Comparison of ENCODE assay signal across 2 cellular contexts in the genomic region with DNA sequence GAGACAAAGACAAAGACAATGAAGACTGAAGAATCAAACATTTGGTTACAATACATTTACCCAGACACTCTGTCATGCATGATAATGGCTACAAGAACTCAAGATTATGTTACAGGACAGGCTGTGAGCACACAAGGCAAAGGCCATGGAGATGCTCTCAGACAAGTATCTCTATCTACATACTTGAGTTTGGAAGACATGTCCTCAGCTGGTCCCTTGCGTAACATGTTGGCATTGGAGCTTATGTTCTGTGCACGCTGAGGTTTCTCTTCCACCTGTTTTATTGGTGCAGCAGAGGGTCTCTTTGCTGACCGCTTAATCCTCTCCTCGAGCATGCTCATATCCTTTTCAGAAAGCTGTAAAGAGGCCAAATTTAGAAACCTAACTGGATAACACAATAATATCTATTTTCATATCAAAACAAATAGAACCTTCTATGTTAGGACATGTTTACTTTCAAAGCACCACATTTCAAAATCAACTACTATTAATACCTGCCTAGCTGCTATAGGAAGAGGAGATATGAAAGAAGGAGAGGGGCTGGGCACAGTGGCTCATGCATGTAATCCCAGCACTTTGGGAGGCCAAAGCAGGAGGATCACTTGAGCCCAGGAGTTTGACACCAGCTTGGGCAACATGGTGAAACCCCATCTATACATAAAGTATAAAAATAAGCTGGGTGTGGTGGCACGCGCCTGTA.
TF ChIP-seq lines count a peak whose summit lies in the region.

No MANE protein-coding gene starts in this region.

TF ChIP-seq in IMR-90, 13 proteins besides CTCF, POLR2A, EP300 and RAD21:
- peak; percentile 56 for TF ChIP-seq CEBPB (IDR thresholded peaks at IDR 0.05; ENCODE audit: low read depth, low read length)
- no peak for TF ChIP-seq FOS (IDR thresholded peaks at IDR 0.05; ENCODE audit: low read depth, low read length)

TF ChIP-seq in SK-N-SH, 30 proteins besides CTCF, POLR2A, EP300 and RAD21:
- TF ChIP-seq FOSL2 (IDR thresholded peaks at IDR 0.05; ENCODE audit: borderline replicate concordance, low read depth), result no peak
- no peak for TF ChIP-seq GABPA (IDR thresholded peaks at IDR 0.05; ENCODE audit: low read depth)
- TF ChIP-seq NFIC (IDR thresholded peaks at IDR 0.05; ENCODE audit: borderline replicate concordance), result no peak
- TF ChIP-seq SIN3A (IDR thresholded peaks at IDR 0.05; ENCODE audit: borderline replicate concordance, low read depth, low read length), result no peak
- TF ChIP-seq TCF12 (IDR thresholded peaks at IDR 0.05), result no peak
- no peak for TF ChIP-seq EZH2phosphoT487 (IDR thresholded peaks at IDR 0.05; ENCODE audit: borderline replicate concordance, low read depth)
- TF ChIP-seq JUND (IDR thresholded peaks at IDR 0.05), result no peak
- TF ChIP-seq, protein P1, sequence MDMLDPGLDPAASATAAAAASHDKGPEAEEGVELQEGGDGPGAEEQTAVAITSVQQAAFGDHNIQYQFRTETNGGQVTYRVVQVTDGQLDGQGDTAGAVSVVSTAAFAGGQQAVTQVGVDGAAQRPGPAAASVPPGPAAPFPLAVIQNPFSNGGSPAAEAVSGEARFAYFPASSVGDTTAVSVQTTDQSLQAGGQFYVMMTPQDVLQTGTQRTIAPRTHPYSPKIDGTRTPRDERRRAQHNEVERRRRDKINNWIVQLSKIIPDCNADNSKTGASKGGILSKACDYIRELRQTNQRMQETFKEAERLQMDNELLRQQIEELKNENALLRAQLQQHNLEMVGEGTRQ (IDR thresholded peaks at IDR 0.05; ENCODE audit: borderline replicate concordance, low read depth, low read length), result no peak
- no peak for TF ChIP-seq PBX3 (IDR thresholded peaks at IDR 0.05)
- TF ChIP-seq NRF1 (IDR thresholded peaks at IDR 0.05; ENCODE audit: low read depth, low read length), result no peak
- TF ChIP-seq FOXJ3 (CRISPR knock-in tag; IDR thresholded peaks at IDR 0.05), result no peak
- TF ChIP-seq USF1 (IDR thresholded peaks at IDR 0.05; ENCODE audit: borderline replicate concordance, low read depth), result no peak
- TF ChIP-seq SMC3 (IDR thresholded peaks at IDR 0.05; ENCODE audit: low read depth, low read length), result no peak
- TF ChIP-seq RXRA (IDR thresholded peaks at IDR 0.05; ENCODE audit: borderline replicate concordance, low read depth), result no peak
- no peak for TF ChIP-seq CHD2 (IDR thresholded peaks at IDR 0.05; ENCODE audit: low read length, partially characterized antibody)
- no peak for TF ChIP-seq ELF1 (IDR thresholded peaks at IDR 0.05)
